25 cellular contexts compared by ENCODE assay signal in genomic region chr11:37390566-37390965, GRCh38.
"Had no signal": no experiment of that assay in that cellular context is flagged by ENCODE, and none has a peak within 500 bp of the region (broad histone marks: within the 10 kb centered on the region; RNA-seq: fewer than 3 reads in every experiment).

No MANE protein-coding gene starts in this region.

- H3K4me3 ChIP-seq: pancreas, prostate gland, right atrium auricular region, right lobe of liver, sigmoid colon, stomach, thoracic aorta, thyroid gland, tibial nerve, upper lobe of left lung had no signal

- H3K27me3 ChIP-seq: neutrophil, pancreas, right atrium auricular region, right lobe of liver, sigmoid colon, stomach, thyroid gland, tibial nerve, upper lobe of left lung had no signal

- DNase-seq: naive B cell; naive thymus-derived CD8-positive, alpha-beta T cell; nucleus accumbens; pancreas; retina; right lobe of liver; sigmoid colon; stimulated activated CD4-positive, alpha-beta T cell treated with anti-CD3 and anti-CD28 coated beads, Interleukin-15, amount 100 ng/mL, for 24 hours; stimulated activated CD4-positive, alpha-beta T cell treated with anti-CD3 and anti-CD28 coated beads, Interleukin-2, amount 100 ng/mL, for 24 hours; stimulated activated CD4-positive, alpha-beta T cell treated with anti-CD3 and anti-CD28 coated beads, Interleukin-2, amount 100 ng/mL, for 48 hours; stimulated activated CD4-positive, alpha-beta T cell treated with anti-CD3 and anti-CD28 coated beads, Interleukin-4, amount 100 ng/mL, for 24 hours; stimulated activated naive B cell treated with anti-CD40 and anti-IgM and Interleukin-4, amounts not matched to agents 10 μg/mL and 1 μg/mL and 100 μg/mL, for 72 hours; stimulated activated naive CD4-positive, alpha-beta T cell treated with Interleukin-2 at 50 U/mL for 16 hours; stomach; thyroid gland; trophoblast cell; upper lobe of left lung had no signal

- H3K4me1 Mint-ChIP-seq: naive B cell; naive thymus-derived CD8-positive, alpha-beta T cell; stimulated activated effector memory CD8-positive, alpha-beta T cell treated with anti-CD3 and anti-CD28 coated beads, Interleukin-12 subunit alpha, Interleukin-12 subunit beta, amount 100 ng/mL, for 72 hours; stimulated activated naive B cell treated with anti-CD40 and anti-IgM and Interleukin-4, amounts not matched to agents 10 μg/mL and 1 μg/mL and 100 μg/mL, for 72 hours had no signal

- H3K4me1 ChIP-seq: pancreas, prostate gland, right atrium auricular region, right lobe of liver, sigmoid colon, stomach, thyroid gland, tibial nerve, upper lobe of left lung had no signal

- H3K9me3 ChIP-seq: neutrophil, pancreas, prostate gland, thyroid gland had no signal

- H3K27ac ChIP-seq: neutrophil, pancreas, prostate gland, right atrium auricular region, right lobe of liver, sigmoid colon, stomach, thoracic aorta, thyroid gland, tibial nerve, upper lobe of left lung had no signal

- ATAC-seq: naive thymus-derived CD8-positive, alpha-beta T cell; natural killer cell treated with Interleukin-12 subunit alpha and Interleukin-12 subunit beta and Interleukin-15 and Interleukin-18, amount 100 ng/mL, for 72 hours; pancreas; right lobe of liver; stimulated activated effector memory CD8-positive, alpha-beta T cell treated with anti-CD3 and anti-CD28 coated beads, Interleukin-12 subunit alpha, Interleukin-12 subunit beta, amount 100 ng/mL, for 72 hours; stimulated activated naive B cell treated with anti-CD40 and anti-IgM and Interleukin-4, amounts not matched to agents 10 μg/mL and 1 μg/mL and 100 μg/mL, for 72 hours had no signal

- H3K27me3 Mint-ChIP-seq: naive B cell; naive thymus-derived CD8-positive, alpha-beta T cell; natural killer cell treated with Interleukin-12 subunit alpha and Interleukin-12 subunit beta and Interleukin-15 and Interleukin-18, amount 100 ng/mL, for 72 hours; stimulated activated naive B cell treated with anti-CD40 and anti-IgM and Interleukin-4, amounts not matched to agents 10 μg/mL and 1 μg/mL and 100 μg/mL, for 72 hours; stimulated activated naive CD8-positive, alpha-beta T cell treated with anti-CD3 and anti-CD28 coated beads, Interleukin-15, Interleukin-2, amounts not matched to agents 100 ng/mL and 50 ng/mL, for 24 hours had no signal

- H3K27ac Mint-ChIP-seq: naive B cell; naive thymus-derived CD8-positive, alpha-beta T cell; natural killer cell treated with Interleukin-12 subunit alpha and Interleukin-12 subunit beta and Interleukin-15 and Interleukin-18, amount 100 ng/mL, for 72 hours; stimulated activated effector memory CD8-positive, alpha-beta T cell treated with anti-CD3 and anti-CD28 coated beads, Interleukin-12 subunit alpha, Interleukin-12 subunit beta, amount 100 ng/mL, for 72 hours; stimulated activated naive B cell treated with anti-CD40 and anti-IgM and Interleukin-4, amounts not matched to agents 10 μg/mL and 1 μg/mL and 100 μg/mL, for 72 hours; stimulated activated naive CD8-positive, alpha-beta T cell treated with anti-CD3 and anti-CD28 coated beads, Interleukin-15, Interleukin-2, amounts not matched to agents 100 ng/mL and 50 ng/mL, for 24 hours had no signal

- H3K4me3 Mint-ChIP-seq: naive B cell; naive thymus-derived CD8-positive, alpha-beta T cell; natural killer cell treated with Interleukin-12 subunit alpha and Interleukin-12 subunit beta and Interleukin-15 and Interleukin-18, amount 100 ng/mL, for 72 hours; stimulated activated effector memory CD8-positive, alpha-beta T cell treated with anti-CD3 and anti-CD28 coated beads, Interleukin-12 subunit alpha, Interleukin-12 subunit beta, amount 100 ng/mL, for 72 hours; stimulated activated naive B cell treated with anti-CD40 and anti-IgM and Interleukin-4, amounts not matched to agents 10 μg/mL and 1 μg/mL and 100 μg/mL, for 72 hours; stimulated activated naive CD8-positive, alpha-beta T cell treated with anti-CD3 and anti-CD28 coated beads, Interleukin-15, Interleukin-2, amounts not matched to agents 100 ng/mL and 50 ng/mL, for 24 hours had no signal

- H3K36me3 ChIP-seq: neutrophil, pancreas, prostate gland, right atrium auricular region, right lobe of liver, sigmoid colon, stomach, thoracic aorta, thyroid gland, tibial nerve, upper lobe of left lung had no signal

- H3K36me3 Mint-ChIP-seq: naive B cell; stimulated activated effector memory CD8-positive, alpha-beta T cell treated with anti-CD3 and anti-CD28 coated beads, Interleukin-12 subunit alpha, Interleukin-12 subunit beta, amount 100 ng/mL, for 72 hours; stimulated activated naive B cell treated with anti-CD40 and anti-IgM and Interleukin-4, amounts not matched to agents 10 μg/mL and 1 μg/mL and 100 μg/mL, for 72 hours had no signal
